Comparison of ENCODE assay signal across 14 cellular contexts in genomic region chr7:24926623-24927539, GRCh38. TPM values are rescaled to one million over a fixed set of nuclear protein-coding genes. Genes with fewer than 3 reads are reported as not detected.
A peak's percentile ranks its signal among the peaks of the same experiment; 100 is the strongest.
DNase-seq lines count a peak whose midpoint lies in the region; ATAC-seq, FAIRE-seq and TF ChIP-seq lines count a peak whose summit lies in the region.
"Had no signal": no experiment of that assay in that cellular context is flagged by ENCODE, and none has a peak within 500 bp of the region (broad histone marks: within the 10 kb centered on the region; RNA-seq: fewer than 3 reads in every experiment).

No MANE protein-coding gene starts in this region.

- H3K4me3 ChIP-seq in left ventricle myocardium inferior: no peak overlapping the region

- TF ChIP-seq CTCF in left ventricle myocardium inferior (IDR thresholded peaks at IDR 0.05; ENCODE audit: borderline replicate concordance): no peak

- H3K36me3 ChIP-seq in left ventricle myocardium inferior: no peaks in the 10 kb centered on the region

- no peaks in the 10 kb centered on the region for H3K27me3 Mint-ChIP-seq in activated T-helper 17 cell treated with anti-CD3 and anti-CD28 coated beads, Interleukin-2, amount 50 U/mL, for 72 hours
- H3K27me3 Mint-ChIP-seq: type B pancreatic cell had no signal

- H3K36me3 Mint-ChIP-seq in activated T-helper 17 cell treated with anti-CD3 and anti-CD28 coated beads, Interleukin-2, amount 50 U/mL, for 72 hours (ENCODE audit: low read depth): peaks cover 22% of the 10 kb centered on the region

- no peak for DNase-seq in left ventricle myocardium inferior
- DNase-seq in Right ventricle myocardium superior: no peak
- DNase-seq in fibroblast of the conjunctiva (ENCODE audit: low read depth): peak; percentile 61
- no peak for DNase-seq in NCI-H345 treated with DMSO at 0.1 percent for 48 hours (lab: John Stamatoyannopoulos, UW; ENCODE audit: unreplicated experiment)
- no peak for DNase-seq in GM19239 (ENCODE audit: insufficient read length, low spot score)
- DNase-seq: AML-193, nucleus accumbens had no signal

- FAIRE-seq in GM19239 (lab: Jason Lieb, UNC): no peak
- FAIRE-seq: endometrium had no signal

- intact Hi-C loops in left ventricle myocardium inferior (cut with micrococcal nuclease): no loop called here
- intact Hi-C loops in Right ventricle myocardium superior (cut with DNase I): no loop called here

- peaks cover 61% of the 10 kb centered on the region for H3K4me1 Mint-ChIP-seq in activated T-helper 17 cell treated with anti-CD3 and anti-CD28 coated beads, Interleukin-2, amount 50 U/mL, for 72 hours

- H3K4me1 ChIP-seq in left ventricle myocardium inferior: peaks cover 34% of the 10 kb centered on the region

- H3K27ac ChIP-seq in left ventricle myocardium inferior (replicated peaks): peak overlapping the region; percentile 25

- peak overlapping the region; percentile 92 for H3K27ac Mint-ChIP-seq in activated T-helper 17 cell treated with anti-CD3 and anti-CD28 coated beads, Interleukin-2, amount 50 U/mL, for 72 hours
- H3K27ac Mint-ChIP-seq: activated T-helper 2 cell treated with anti-CD3 and anti-CD28 coated beads, Interferon-gamma antibody, Interleukin-2, Interleukin-4, amounts not matched to agents 10 μg/mL and 5 μg/mL and 100 μg/mL, durations not matched to agents 14 hours and 24 hours and 36 hours; type B pancreatic cell had no signal

- H3K4me3 Mint-ChIP-seq in activated T-helper 17 cell treated with anti-CD3 and anti-CD28 coated beads, Interleukin-2, amount 50 U/mL, for 72 hours: no peak overlapping the region
- H3K4me3 Mint-ChIP-seq: type B pancreatic cell had no signal

- H3K9me3 Mint-ChIP-seq in activated T-helper 17 cell treated with anti-CD3 and anti-CD28 coated beads, Interleukin-2, amount 50 U/mL, for 72 hours: peaks cover 3% of the 10 kb centered on the region
- H3K9me3 Mint-ChIP-seq: activated T-helper 2 cell treated with anti-CD3 and anti-CD28 coated beads, Interferon-gamma antibody, Interleukin-2, Interleukin-4, amounts not matched to agents 10 μg/mL and 5 μg/mL and 100 μg/mL, durations not matched to agents 14 hours and 24 hours and 36 hours had no signal

- no peak for ATAC-seq in Right ventricle myocardium superior (ENCODE audit: poor library complexity)
- no peak for ATAC-seq in activated T-helper 17 cell treated with anti-CD3 and anti-CD28 coated beads, Interleukin-2, amount 50 U/mL, for 72 hours (replicated peaks)
- no peak for ATAC-seq in HG02610 (IDR thresholded peaks at IDR 0.05; ENCODE audit: unreplicated experiment)
- no peak for ATAC-seq in HG03521 (IDR thresholded peaks at IDR 0.05; ENCODE audit: unreplicated experiment)
- ATAC-seq: HCT116 had no signal

- H3K27me3 ChIP-seq in left ventricle myocardium inferior (ENCODE audit: low read depth): no peaks in the 10 kb centered on the region

- no peaks in the 10 kb centered on the region for H3K9me3 ChIP-seq in left ventricle myocardium inferior (replicated peaks)

RNA-seq across cellular contexts. Expression of gene OSBPL3, which starts 53.1 kb away (rescaled TPM):
- total RNA-seq in left ventricle myocardium inferior (4.3 TPM), Right ventricle myocardium superior (8.4 TPM)
- total RNA-seq in activated T-helper 17 cell treated with anti-CD3 and anti-CD28 coated beads, Interleukin-2, amount 50 U/mL, for 72 hours: 10 to 100 TPM; 57.6 to 70.6 TPM
